In the genomic region with DNA sequence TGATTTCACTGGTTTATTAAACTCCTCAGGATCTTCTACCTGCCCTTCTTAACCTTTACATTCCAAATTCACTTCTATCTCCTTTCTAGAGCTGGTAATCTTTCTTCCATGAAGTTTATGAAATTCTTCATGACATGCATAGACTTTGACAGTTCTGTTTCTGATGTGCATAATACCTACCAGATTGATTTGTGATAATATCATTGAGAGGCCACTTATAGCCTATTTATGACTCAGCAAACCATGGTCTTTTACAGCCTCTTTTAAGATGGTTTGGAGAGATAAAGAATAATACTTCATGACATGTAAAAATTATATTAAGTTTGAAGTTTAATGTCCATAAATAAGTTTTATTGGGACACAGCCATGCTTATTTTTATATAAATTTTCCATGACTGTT, we compare ENCODE assay signal across 20 cellular contexts. TPM values are rescaled to one million over a fixed set of nuclear protein-coding genes. Genes with fewer than 3 reads are reported as not detected.
A peak's percentile ranks its signal among the peaks of the same experiment; 100 is the strongest.
DNase-seq lines count a peak whose midpoint lies in the region; FAIRE-seq and TF ChIP-seq lines count a peak whose summit lies in the region.
"Had no signal": no experiment of that assay in that cellular context is flagged by ENCODE, and none has a peak within 500 bp of the region (broad histone marks: within the 10 kb centered on the region; RNA-seq: fewer than 3 reads in every experiment).

No MANE protein-coding gene starts in this region.

- H3K9ac ChIP-seq in MM.1S (ENCODE audit: low read length) (no peak overlapping the region), SK-N-SH (no peak overlapping the region), kidney (ENCODE audit: low read length in 2 of 2) (no peak overlapping the region)

- H3K27me3 ChIP-seq in MM.1S (replicated peaks; ENCODE audit: insufficient read depth, low read length) (no peaks in the 10 kb centered on the region), SK-N-SH (ENCODE audit: insufficient read depth) (no peaks in the 10 kb centered on the region), stomach (no peaks in the 10 kb centered on the region)

- DNase-seq in D721Med (ENCODE audit: insufficient read length, low spot score) (no peak), DMS53 (lab: John Stamatoyannopoulos, UW) (peak; percentile 55), MM.1S (no peak), SK-N-SH (no peak), cerebellar cortex (ENCODE audit: low spot score) (no peak), stomach (no peak), kidney (no peak)
- DNase-seq: C1 segment of cervical spinal cord; Calu3; CD4-positive, alpha-beta memory T cell; COR-L47; DMS153; DMS79 treated with DMSO at 0.1 percent for 48 hours; GF-D8; H9; HFFc6 had no signal

- POLR2A ChIA-PET in SK-N-SH (lab: Yijun Ruan, JAX), result no interaction called here

- H3K27ac ChIP-seq in MM.1S (ENCODE audit: low read length) (no peak overlapping the region), SK-N-SH (ENCODE audit: low read depth in 2 of 2, low read length in 1 of 2) (no peak overlapping the region), stomach (no peak overlapping the region), kidney (ENCODE audit: low read depth in 2 of 2, low read length in 2 of 2) (no peak overlapping the region)

- no peak overlapping the region for H3K4me3 ChIP-seq in MM.1S (ENCODE audit: low read length)
- no peak overlapping the region for H3K4me3 ChIP-seq in SK-N-SH (ENCODE audit: low read depth in 2 of 2, low read length in 1 of 2)
- no peak overlapping the region for H3K4me3 ChIP-seq in stomach
- no peak overlapping the region for H3K4me3 ChIP-seq in kidney (ENCODE audit: low read length in 2 of 2)
- H3K4me3 ChIP-seq: GM23338 had no signal

- no peak for TF ChIP-seq CTCF in D721Med (IDR thresholded peaks at IDR 0.05; ENCODE audit: insufficient read depth, missing control alignments)
- no peak for TF ChIP-seq CTCF in MM.1S (IDR thresholded peaks at IDR 0.05; ENCODE audit: low read length)
- no peak for TF ChIP-seq CTCF in SK-N-SH (IDR thresholded peaks at IDR 0.05)
- no peak for TF ChIP-seq CTCF in stomach (IDR thresholded peaks at IDR 0.05)
- no peak for TF ChIP-seq CTCF in kidney (IDR thresholded peaks at IDR 0.05; ENCODE audit: borderline replicate concordance, extremely low read depth, insufficient read depth)

- H4K20me1 ChIP-seq in MM.1S (ENCODE audit: insufficient read depth, low read length) (no peaks in the 10 kb centered on the region), SK-N-SH (ENCODE audit: insufficient read depth) (no peaks in the 10 kb centered on the region)

- H3K4me1 ChIP-seq in MM.1S (ENCODE audit: low read length) (no peaks in the 10 kb centered on the region), SK-N-SH (ENCODE audit: control insufficient read depth in 1 of 2, insufficient read depth in 2 of 2, low read depth in 1 of 2, low read length in 1 of 2) (peaks cover 0 to 2% of the 10 kb centered on the region in 2 experiments; a peak in 2 of 4 replicates), stomach (peaks cover 0 to 4% (median 0%) of the 10 kb centered on the region in 4 donors), kidney (ENCODE audit: control insufficient read depth in 1 of 2, insufficient read depth in 1 of 2, low read depth in 1 of 2, low read length in 2 of 2) (no peaks in the 10 kb centered on the region)

- H3K79me2 ChIP-seq in MM.1S (ENCODE audit: low read length) (no peaks in the 10 kb centered on the region), SK-N-SH (ENCODE audit: insufficient read depth) (no peaks in the 10 kb centered on the region)

- H3K36me3 ChIP-seq in MM.1S (replicated peaks; ENCODE audit: insufficient read depth, low read length) (no peaks in the 10 kb centered on the region), SK-N-SH (replicated peaks in 1 of 2; ENCODE audit: control insufficient read depth in 1 of 2, insufficient read depth in 2 of 2, low read length in 1 of 2) (no peaks in the 10 kb centered on the region), stomach (no peaks in the 10 kb centered on the region), kidney (ENCODE audit: control insufficient read depth in 1 of 2, insufficient read depth in 2 of 2, low read length in 2 of 2) (no peaks in the 10 kb centered on the region)

- intact Hi-C loops in stomach (cut with DNase I; ENCODE audit: low total_unique reads) (no loop called here), kidney (cut with DNase I) (no loop called here)

- H3K9me3 ChIP-seq in MM.1S (replicated peaks; ENCODE audit: insufficient read depth, low read length) (no peaks in the 10 kb centered on the region), SK-N-SH (no peaks in the 10 kb centered on the region), stomach (no peaks in the 10 kb centered on the region), kidney (ENCODE audit: control insufficient read depth in 1 of 2, low read length in 2 of 2) (no peaks in the 10 kb centered on the region)

- no peaks in the 10 kb centered on the region for H3F3A ChIP-seq in MM.1S (ENCODE audit: insufficient read depth, low read length)
- H3F3A ChIP-seq in SK-N-SH (replicated peaks; ENCODE audit: insufficient read depth), result no peaks in the 10 kb centered on the region

- no peak for TF ChIP-seq EP300 in SK-N-SH (IDR thresholded peaks at IDR 0.05; ENCODE audit: borderline replicate concordance in 1 of 2, low read depth in 1 of 2, low read length in 1 of 2)
- no peak for TF ChIP-seq EP300 in stomach (IDR thresholded peaks at IDR 0.05)

- H3K4me2 ChIP-seq in MM.1S (ENCODE audit: low read depth, low read length), result no peak overlapping the region
- no peak overlapping the region for H3K4me2 ChIP-seq in SK-N-SH
- H3K4me2 ChIP-seq: GM23338 had no signal

- no peak for TF ChIP-seq RAD21 in SK-N-SH (IDR thresholded peaks at IDR 0.05; ENCODE audit: low read length)

- H2AFZ ChIP-seq in MM.1S (ENCODE audit: low read length), result 0 out of 2 replicates have a peak overlapping the region, but pooled peaks have one; percentile 17
- no peak overlapping the region for H2AFZ ChIP-seq in SK-N-SH (ENCODE audit: low read depth)
- H2AFZ ChIP-seq: GM23338 had no signal

- H3K9me2 ChIP-seq in MM.1S (replicated peaks; ENCODE audit: insufficient read depth, low read length), result no peaks in the 10 kb centered on the region
- H3K9me2 ChIP-seq in SK-N-SH, result no peaks in the 10 kb centered on the region

- CTCF ChIA-PET in SK-N-SH (lab: Yijun Ruan, JAX), result no interaction called here

- TF ChIP-seq POLR2A in stomach (IDR thresholded peaks at IDR 0.05), result no peak

- FAIRE-seq in D721Med (lab: Jason Lieb, UNC) (peak; percentile 21), kidney (lab: Jason Lieb, UNC) (no peak)
- FAIRE-seq: GM12891, GM18507 had no signal

TF ChIP-seq in SK-N-SH, 30 proteins besides CTCF, POLR2A, EP300 and RAD21 (continues in another document):
- TF ChIP-seq GABPA (IDR thresholded peaks at IDR 0.05; ENCODE audit: low read depth) (no peak), RCOR1 (IDR thresholded peaks at IDR 0.05; ENCODE audit: low read length) (no peak), TAF1 (IDR thresholded peaks at IDR 0.05; ENCODE audit: borderline replicate concordance, low read depth, low read length) (no peak), MXI1 (IDR thresholded peaks at IDR 0.05; ENCODE audit: low read depth, low read length) (no peak), FOSL2 (IDR thresholded peaks at IDR 0.05; ENCODE audit: borderline replicate concordance, low read depth) (no peak), POLR2AphosphoS5 (IDR thresholded peaks at IDR 0.05; ENCODE audit: low read depth, low read length) (no peak), RFX5 (IDR thresholded peaks at IDR 0.05; ENCODE audit: low read length) (no peak)
- TF ChIP-seq, protein P1, sequence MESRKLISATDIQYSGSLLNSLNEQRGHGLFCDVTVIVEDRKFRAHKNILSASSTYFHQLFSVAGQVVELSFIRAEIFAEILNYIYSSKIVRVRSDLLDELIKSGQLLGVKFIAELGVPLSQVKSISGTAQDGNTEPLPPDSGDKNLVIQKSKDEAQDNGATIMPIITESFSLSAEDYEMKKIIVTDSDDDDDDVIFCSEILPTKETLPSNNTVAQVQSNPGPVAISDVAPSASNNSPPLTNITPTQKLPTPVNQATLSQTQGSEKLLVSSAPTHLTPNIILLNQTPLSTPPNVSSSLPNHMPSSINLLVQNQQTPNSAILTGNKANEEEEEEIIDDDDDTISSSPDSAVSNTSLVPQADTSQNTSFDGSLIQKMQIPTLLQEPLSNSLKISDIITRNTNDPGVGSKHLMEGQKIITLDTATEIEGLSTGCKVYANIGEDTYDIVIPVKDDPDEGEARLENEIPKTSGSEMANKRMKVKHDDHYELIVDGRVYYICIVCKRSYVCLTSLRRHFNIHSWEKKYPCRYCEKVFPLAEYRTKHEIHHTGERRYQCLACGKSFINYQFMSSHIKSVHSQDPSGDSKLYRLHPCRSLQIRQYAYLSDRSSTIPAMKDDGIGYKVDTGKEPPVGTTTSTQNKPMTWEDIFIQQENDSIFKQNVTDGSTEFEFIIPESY (IDR thresholded peaks at IDR 0.05; ENCODE audit: borderline replicate concordance, low read depth), result no peak
- TF ChIP-seq, protein P2, sequence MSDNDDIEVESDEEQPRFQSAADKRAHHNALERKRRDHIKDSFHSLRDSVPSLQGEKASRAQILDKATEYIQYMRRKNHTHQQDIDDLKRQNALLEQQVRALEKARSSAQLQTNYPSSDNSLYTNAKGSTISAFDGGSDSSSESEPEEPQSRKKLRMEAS (IDR thresholded peaks at IDR 0.05; ENCODE audit: low read depth), result no peak
- TF ChIP-seq, protein P3, sequence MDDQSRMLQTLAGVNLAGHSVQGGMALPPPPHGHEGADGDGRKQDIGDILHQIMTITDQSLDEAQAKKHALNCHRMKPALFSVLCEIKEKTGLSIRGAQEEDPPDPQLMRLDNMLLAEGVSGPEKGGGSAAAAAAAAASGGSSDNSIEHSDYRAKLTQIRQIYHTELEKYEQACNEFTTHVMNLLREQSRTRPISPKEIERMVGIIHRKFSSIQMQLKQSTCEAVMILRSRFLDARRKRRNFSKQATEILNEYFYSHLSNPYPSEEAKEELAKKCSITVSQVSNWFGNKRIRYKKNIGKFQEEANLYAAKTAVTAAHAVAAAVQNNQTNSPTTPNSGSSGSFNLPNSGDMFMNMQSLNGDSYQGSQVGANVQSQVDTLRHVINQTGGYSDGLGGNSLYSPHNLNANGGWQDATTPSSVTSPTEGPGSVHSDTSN (IDR thresholded peaks at IDR 0.05), result peak; percentile 64

RNA-seq across cellular contexts. Expression of a gene that starts 14.0 kb away (rescaled TPM):
- polyA plus RNA-seq in SK-N-SH (2012; rRNA removed) (5.1 and 7.3 TPM in 2 replicates), stomach (under 1 TPM in 2 of 3 donors, not detected in 1; 0.06 to 0.23 TPM), kidney (ENCODE audit: insufficient read depth, low read depth, low replicate concordance) (2.7 TPM)
- polyA plus RNA-seq in SK-N-SH (2012; cell fraction: cytosol; rRNA removed), result 5.8 and 6.3 TPM in 2 replicates
- polyA plus RNA-seq in SK-N-SH (2012; cell fraction: nucleus; rRNA removed), result 8.3 and 16.8 TPM in 2 replicates
- total RNA-seq in stomach (1 to 10 TPM in 3 of 5 donors, under 1 TPM in 1, not detected in 1; 0.72 to 4.1 (median 2.0) TPM), kidney (9.9 TPM)
- total RNA-seq: CD4-positive, alpha-beta memory T cell; G401 had no signal
- polyA plus RNA-seq: CD4-positive, alpha-beta memory T cell had no signal

RNA-seq across cellular contexts. Expression of a gene that starts 49.3 kb away (rescaled TPM):
- polyA plus RNA-seq in SK-N-SH (2012; rRNA removed), result 0.33 and 0.97 TPM in 2 replicates
- polyA plus RNA-seq in SK-N-SH (2012; cell fraction: cytosol; rRNA removed), result 0.64 and 0.73 TPM in 2 replicates
- polyA plus RNA-seq in SK-N-SH (2012; cell fraction: nucleus; rRNA removed), result 1.3 and 1.6 TPM in 2 replicates
- 10 to 100 TPM in 1 of 5 donors, 1 to 10 TPM in 2, under 1 TPM in 1, not detected in 1; 0.87 to 12.5 (median 3.2) TPM for total RNA-seq in stomach
- polyA plus RNA-seq in stomach, result under 1 TPM; under 0.01 to 0.31 (median 0.28) TPM
- total RNA-seq in kidney, result 6.3 TPM
- polyA plus RNA-seq in kidney (ENCODE audit: insufficient read depth, low read depth, low replicate concordance), result 0.11 TPM
- total RNA-seq: CD4-positive, alpha-beta memory T cell; G401; H9 had no signal
- polyA plus RNA-seq: CD4-positive, alpha-beta memory T cell; GM23338 had no signal
